In genomic region chr7:85114342-85114741, GRCh38 we compare ENCODE assay signal across 19 cellular contexts.
DNase-seq lines count a peak whose midpoint lies in the region; ATAC-seq, FAIRE-seq and TF ChIP-seq lines count a peak whose summit lies in the region.
"Had no signal": no experiment of that assay in that cellular context is flagged by ENCODE, and none has a peak within 500 bp of the region (broad histone marks: within the 10 kb centered on the region; RNA-seq: fewer than 3 reads in every experiment).

No MANE protein-coding gene starts in this region.

- DNase-seq in DMS53 treated with DMSO at 0.1 percent for 48 hours (lab: John Stamatoyannopoulos, UW; ENCODE audit: unreplicated experiment): peak; percentile 23
- DNase-seq in NCI-H226: peak; percentile 44
- DNase-seq in endothelial cell of umbilical vein (ENCODE audit: low read depth, low spot score): no peak
- DNase-seq in kidney tubule cell (ENCODE audit: low spot score): peak; percentile 39
- DNase-seq in colonic mucosa: no peak
- DNase-seq in GDM1 (lab: John Stamatoyannopoulos, UW): no peak
- DNase-seq: Caco-2, DMS79, GF-D8, HFFc6, NCI-H1105 treated with DMSO at 0.1 percent for 48 hours, NCI-H2029 treated with DMSO at 0.1 percent for 48 hours, NCI-H345 had no signal

- no peak overlapping the region for H3K4me3 ChIP-seq in endothelial cell of umbilical vein (replicated peaks in 1 of 3; ENCODE audit: insufficient read depth in 1 of 3, low read depth in 1 of 3, low read length in 3 of 3)
- no peak overlapping the region for H3K4me3 ChIP-seq in colonic mucosa
- H3K4me3 ChIP-seq: GM23338, PC-9 had no signal

- no peak for TF ChIP-seq POLR2A in endothelial cell of umbilical vein (IDR thresholded peaks at IDR 0.05; ENCODE audit: low read depth, low read length)

- no peaks in the 10 kb centered on the region for H3K79me2 ChIP-seq in endothelial cell of umbilical vein (ENCODE audit: control insufficient read depth, insufficient read depth, low read length)

- H3K36me3 ChIP-seq in endothelial cell of umbilical vein (ENCODE audit: control insufficient read depth in 2 of 2, extremely low read depth in 1 of 2, insufficient read depth in 2 of 2, low read length in 2 of 2): no peaks in the 10 kb centered on the region
- H3K36me3 ChIP-seq in colonic mucosa: no peaks in the 10 kb centered on the region

- dilution Hi-C loops in endothelial cell of umbilical vein (cut with MboI; ENCODE audit: extremely low pct_ligation_motif_present, low sequenced_read_pairs): no loop called here

- POLR2A ChIA-PET in endothelial cell of umbilical vein (lab: Charles Lee): no interaction called here

- H4K20me1 ChIP-seq in endothelial cell of umbilical vein (replicated peaks; ENCODE audit: control insufficient read depth, extremely low read depth, insufficient read depth, low read length): no peaks in the 10 kb centered on the region

- no peaks in the 10 kb centered on the region for H3K9me1 ChIP-seq in endothelial cell of umbilical vein (replicated peaks; ENCODE audit: control insufficient read depth, extremely low read depth, insufficient read depth, low read length)

- no TSS peak for BruUV-seq in endothelial cell of umbilical vein (replicated peaks; lab: Mats Ljungman, UMichigan)

- intact Hi-C loops in endothelial cell of umbilical vein (cut with micrococcal nuclease): no loop called here
- intact Hi-C loops in colonic mucosa (cut with DNase I): no loop called here

- H3K27ac ChIP-seq in endothelial cell of umbilical vein (ENCODE audit: insufficient read depth, low read depth, low read length) (no peak overlapping the region), colonic mucosa (no peak overlapping the region)
- H3K27ac ChIP-seq: PC-9 had no signal

- H2AFZ ChIP-seq in endothelial cell of umbilical vein (ENCODE audit: low read depth, low read length): no peak overlapping the region
- H2AFZ ChIP-seq: GM23338, PC-9 had no signal

- no peaks in the 10 kb centered on the region for H3K9me3 ChIP-seq in endothelial cell of umbilical vein (replicated peaks; ENCODE audit: control insufficient read depth, insufficient read depth, low read length)
- no peaks in the 10 kb centered on the region for H3K9me3 ChIP-seq in colonic mucosa
- H3K9me3 ChIP-seq: Caco-2 had no signal

- H3K9ac ChIP-seq in endothelial cell of umbilical vein (replicated peaks; ENCODE audit: extremely low read depth, insufficient read depth, low read length) (no peak overlapping the region), colonic mucosa (ENCODE audit: low read depth in 2 of 2, low read length in 2 of 2) (no peak overlapping the region)

- CTCF ChIA-PET in endothelial cell of umbilical vein (lab: Charles Lee): interaction anchor here (1.0 to 1.7 kb wide), 3 partner anchors 10 to 72 kb away, joined by 5 to 7 read pairs (median 6); partner anchors contain the start of gene SEMA3D

- H3K27me3 ChIP-seq in endothelial cell of umbilical vein (ENCODE audit: control insufficient read depth in 2 of 2, insufficient read depth in 2 of 2, low read length in 2 of 2): no peaks in the 10 kb centered on the region
- no peaks in the 10 kb centered on the region for H3K27me3 ChIP-seq in colonic mucosa

- no peaks in the 10 kb centered on the region for H3K4me1 ChIP-seq in endothelial cell of umbilical vein (ENCODE audit: control insufficient read depth, extremely low read depth, insufficient read depth, low read length)
- no peaks in the 10 kb centered on the region for H3K4me1 ChIP-seq in colonic mucosa
- H3K4me1 ChIP-seq: Caco-2 had no signal

- no peak for FAIRE-seq in endothelial cell of umbilical vein (lab: Jason Lieb, UNC)
- FAIRE-seq: HepG2 had no signal

- no peak overlapping the region for H3K4me2 ChIP-seq in endothelial cell of umbilical vein (ENCODE audit: insufficient read depth, low read length)
- H3K4me2 ChIP-seq: GM23338, PC-9 had no signal

- ATAC-seq in HG03469 (IDR thresholded peaks at IDR 0.05; ENCODE audit: unreplicated experiment) (no peak), GM21515 (IDR thresholded peaks at IDR 0.05; ENCODE audit: unreplicated experiment) (no peak)
- ATAC-seq: GM23338, HepG2, Right ventricle myocardium inferior had no signal

- no peak for TF ChIP-seq CTCF in endothelial cell of umbilical vein (IDR thresholded peaks at IDR 0.05; ENCODE audit: extremely low read depth in 1 of 2, insufficient read depth in 1 of 2, low read depth in 1 of 2, low read length in 2 of 2)
- no peak for TF ChIP-seq CTCF in colonic mucosa (IDR thresholded peaks at IDR 0.05)

TF ChIP-seq in endothelial cell of umbilical vein, 7 proteins besides CTCF, POLR2A, EP300 and RAD21:
- peak; percentile 27 for TF ChIP-seq FOS (IDR thresholded peaks at IDR 0.05; ENCODE audit: borderline replicate concordance, insufficient read depth, low read length)
- TF ChIP-seq POLR2AphosphoS5 (IDR thresholded peaks at IDR 0.05; ENCODE audit: insufficient read depth, low read depth, low read length): no peak
- TF ChIP-seq JUN (IDR thresholded peaks at IDR 0.05; ENCODE audit: borderline replicate concordance, insufficient read depth, insufficient read length, low read depth): no peak
- no peak for TF ChIP-seq GATA2 (IDR thresholded peaks at IDR 0.05; ENCODE audit: insufficient read depth, insufficient read length, low read depth, low read length)
- TF ChIP-seq EZH2 (IDR thresholded peaks at IDR 0.05; ENCODE audit: borderline replicate concordance, low read depth, low read length, severe bottlenecking): no peak
- no peak for TF ChIP-seq MYC (IDR thresholded peaks at IDR 0.05; ENCODE audit: low read depth, low read length)
- TF ChIP-seq, protein P1, sequence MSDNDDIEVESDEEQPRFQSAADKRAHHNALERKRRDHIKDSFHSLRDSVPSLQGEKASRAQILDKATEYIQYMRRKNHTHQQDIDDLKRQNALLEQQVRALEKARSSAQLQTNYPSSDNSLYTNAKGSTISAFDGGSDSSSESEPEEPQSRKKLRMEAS (IDR thresholded peaks at IDR 0.05; ENCODE audit: insufficient read depth, insufficient read length): no peak

Comparison
In these comparisons a context has a peak if more than half of its experiments do, and no peak if none do; other contexts are left out.
1. DNase-seq: peak in DMS53 treated with DMSO at 0.1 percent for 48 hours (single experiment), NCI-H226 (single experiment) and kidney tubule cell (single experiment); none in endothelial cell of umbilical vein (single experiment), colonic mucosa (single experiment) and GDM1 (single experiment).